In the genomic region with DNA sequence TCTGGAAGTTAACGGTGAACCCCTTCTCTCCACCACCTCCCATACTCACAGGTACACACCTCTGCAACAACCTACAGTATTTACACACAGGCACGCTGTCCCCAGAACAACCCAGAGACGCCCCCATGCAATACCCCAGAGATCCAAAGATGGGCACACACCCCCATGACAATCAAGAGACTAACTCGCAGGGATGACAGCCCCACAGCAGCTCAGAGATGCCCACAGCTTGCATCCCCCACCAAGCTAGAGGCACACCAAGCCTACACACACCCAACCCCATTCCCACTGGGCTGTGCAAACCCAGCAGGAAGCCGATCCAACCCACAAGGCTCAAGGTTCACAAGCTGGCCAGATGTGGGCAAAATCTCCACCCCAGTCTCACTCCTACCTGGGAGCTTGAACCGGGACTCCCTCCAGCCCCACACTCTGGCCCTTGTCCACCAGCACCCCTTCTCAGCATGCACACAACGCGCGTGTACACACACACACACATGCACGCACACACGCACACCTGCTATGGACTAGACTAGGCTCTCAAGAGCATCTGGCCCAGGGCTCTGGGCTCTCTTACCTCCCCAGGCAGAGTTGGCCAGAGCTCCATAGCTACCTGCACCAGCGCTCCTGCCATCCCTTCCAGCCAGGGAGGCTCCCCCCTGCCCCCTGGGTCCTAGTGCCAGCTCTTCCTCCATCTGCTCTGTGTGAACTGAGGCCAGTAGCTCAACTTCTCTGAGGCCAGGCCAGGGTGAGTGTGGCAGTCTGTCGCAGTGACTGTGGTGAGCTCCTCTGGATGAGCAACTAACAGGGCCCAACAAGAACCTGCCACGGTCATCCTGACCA, we compare ENCODE assay signal across 8 cellular contexts. TPM values are rescaled to one million over a fixed set of nuclear protein-coding genes. Genes with fewer than 3 reads are reported as not detected.
DNase-seq lines count a peak whose midpoint lies in the region; TF ChIP-seq lines count a peak whose summit lies in the region.

No MANE protein-coding gene starts in this region.

- no peaks in the 10 kb centered on the region for H3K9me3 Mint-ChIP-seq in activated CD4-positive, alpha-beta memory T cell treated with anti-CD3 and anti-CD28 coated beads, Interleukin-2, amount 10 ng/mL, durations not matched to agents 7 days and 5 days

- no peak for TF ChIP-seq EP300 in stomach (IDR thresholded peaks at IDR 0.05)

- no peak for TF ChIP-seq POLR2A in stomach (IDR thresholded peaks at IDR 0.05)

- peaks cover 12% of the 10 kb centered on the region for H3K4me1 Mint-ChIP-seq in activated CD4-positive, alpha-beta memory T cell treated with anti-CD3 and anti-CD28 coated beads, Interleukin-2, amount 10 ng/mL, durations not matched to agents 7 days and 5 days

- no peak overlapping the region for H3K9ac ChIP-seq in HUES48 (ENCODE audit: low read depth, low read length)

- TF ChIP-seq CTCF in stomach (IDR thresholded peaks at IDR 0.05), result no peak

- 23 to 32% (median 30%) methylated on average over 12 to 14 of the region's 14 CpGs for WGBS in stomach, 5 donors

- H3K27ac ChIP-seq in HUES48 (ENCODE audit: low read depth, low read length) (no peak overlapping the region), stomach (peak overlapping the region; percentile 90 to 96 (median 93))

- H3K4me3 Mint-ChIP-seq in activated CD4-positive, alpha-beta memory T cell treated with anti-CD3 and anti-CD28 coated beads, Interleukin-2, amount 10 ng/mL, durations not matched to agents 7 days and 5 days, result peak overlapping the region; percentile 72

- intact Hi-C loops in stomach (cut with DNase I; ENCODE audit: low total_unique reads), result no loop called here

- H3K36me3 ChIP-seq in HUES48 (ENCODE audit: control insufficient read depth, insufficient read depth, low read length) (no peaks in the 10 kb centered on the region), stomach (peaks cover 0 to 4% (median 0%) of the 10 kb centered on the region in 4 donors)

- peak overlapping the region; percentile 57 for H3K4me3 ChIP-seq in HUES48 (ENCODE audit: low read depth, low read length)
- H3K4me3 ChIP-seq in stomach, result peak overlapping the region; percentile 73 to 82 (median 76)

- H3K4me1 ChIP-seq in HUES48 (ENCODE audit: control insufficient read depth, insufficient read depth, low read length) (peaks cover 13% of the 10 kb centered on the region), stomach (peaks cover 46 to 88% (median 81%) of the 10 kb centered on the region in 4 donors)

- H3K27ac Mint-ChIP-seq in activated CD4-positive, alpha-beta memory T cell treated with anti-CD3 and anti-CD28 coated beads, Interleukin-2, amount 10 ng/mL, durations not matched to agents 7 days and 5 days, result no peak overlapping the region

- H3K9me3 ChIP-seq in HUES48 (ENCODE audit: control insufficient read depth, insufficient read depth, low read length) (no peaks in the 10 kb centered on the region), stomach (no peaks in the 10 kb centered on the region)

- H3K36me3 Mint-ChIP-seq in activated CD4-positive, alpha-beta memory T cell treated with anti-CD3 and anti-CD28 coated beads, Interleukin-2, amount 10 ng/mL, durations not matched to agents 7 days and 5 days (ENCODE audit: low read depth), result no peaks in the 10 kb centered on the region

- peak; percentile 95 for DNase-seq in DMS53 (lab: John Stamatoyannopoulos, UW)
- DNase-seq in activated CD4-positive, alpha-beta memory T cell treated with anti-CD3 and anti-CD28 coated beads, Interleukin-2, amount 10 ng/mL, durations not matched to agents 7 days and 5 days, result no peak
- peak; percentile 65 for DNase-seq in iPS-NIHi7 (ENCODE audit: extremely low spot score)
- DNase-seq in stomach, result peak; percentile 65
- no peak for DNase-seq in mucosa of gallbladder (ENCODE audit: low spot score)
- DNase-seq in NCI-H2227 (lab: John Stamatoyannopoulos, UW; ENCODE audit: unreplicated experiment), result no peak
- no peak for DNase-seq in AML-193 (lab: John Stamatoyannopoulos, UW)

- POLR2A ChIA-PET in activated CD4-positive, alpha-beta memory T cell treated with anti-CD3 and anti-CD28 coated beads, Interleukin-2, amount 10 ng/mL, durations not matched to agents 7 days and 5 days (lab: Charles Lee), result interaction anchor here (0.8 to 2.0 kb wide), 8 partner anchors 9 to 115 kb away, joined by 3 to 8 read pairs (median 3); a partner anchor contains a TSS

- H3K27me3 Mint-ChIP-seq in activated CD4-positive, alpha-beta memory T cell treated with anti-CD3 and anti-CD28 coated beads, Interleukin-2, amount 10 ng/mL, durations not matched to agents 7 days and 5 days, result peaks cover 11% of the 10 kb centered on the region

- peaks cover 8% of the 10 kb centered on the region for H3K27me3 ChIP-seq in HUES48 (ENCODE audit: control insufficient read depth, insufficient read depth, low read length)
- H3K27me3 ChIP-seq in stomach, result no peaks in the 10 kb centered on the region

- CTCF ChIA-PET in activated CD4-positive, alpha-beta memory T cell treated with anti-CD3 and anti-CD28 coated beads, Interleukin-2, amount 10 ng/mL, durations not matched to agents 7 days and 5 days (lab: Charles Lee), result interaction anchor here (0.9 to 3.4 kb wide), 6 partner anchors 12 to 360 kb away, joined by 3 to 12 read pairs (median 6); a partner anchor contains a TSS

RNA-seq across cellular contexts. Expression of a gene that starts 11.5 kb away (rescaled TPM):
- 10 to 100 TPM; 11.3 to 11.6 TPM for total RNA-seq in activated CD4-positive, alpha-beta memory T cell treated with anti-CD3 and anti-CD28 coated beads, Interleukin-2, amount 10 ng/mL, durations not matched to agents 7 days and 5 days
- 100 to 1,000 TPM; 125 to 895 (median 321) TPM for total RNA-seq in stomach
- 100 to 1,000 TPM; 310 to 950 (median 759) TPM for polyA plus RNA-seq in stomach
- 540 TPM for total RNA-seq in mucosa of gallbladder

RNA-seq across cellular contexts. Expression of a gene that starts 30.1 kb away (rescaled TPM):
- 100 to 1,000 TPM; 108 to 109 TPM for total RNA-seq in activated CD4-positive, alpha-beta memory T cell treated with anti-CD3 and anti-CD28 coated beads, Interleukin-2, amount 10 ng/mL, durations not matched to agents 7 days and 5 days
- 100 to 1,000 TPM in 3 of 5 donors, 10 to 100 TPM in 2; 61.9 to 201 (median 127) TPM for total RNA-seq in stomach
- polyA plus RNA-seq in stomach, result 10 to 100 TPM; 32.2 to 51.1 (median 38.2) TPM
- 129 TPM for total RNA-seq in mucosa of gallbladder

RNA-seq across cellular contexts. Expression of a gene that starts 31.9 kb away (rescaled TPM):
- total RNA-seq in activated CD4-positive, alpha-beta memory T cell treated with anti-CD3 and anti-CD28 coated beads, Interleukin-2, amount 10 ng/mL, durations not matched to agents 7 days and 5 days, result 100 to 1,000 TPM; 135 to 137 TPM
- total RNA-seq in stomach, result 100 to 1,000 TPM in 1 of 5 donors, 10 to 100 TPM in 4; 13.0 to 266 (median 40.3) TPM
- polyA plus RNA-seq in stomach, result 10 to 100 TPM; 15.4 to 67.0 (median 30.4) TPM
- total RNA-seq in mucosa of gallbladder, result 62.2 TPM

Comparison
In these comparisons a context has a peak if more than half of its experiments do, and no peak if none do; other contexts are left out.
1. DNase-seq: peak in DMS53 (single experiment), iPS-NIHi7 (single experiment) and stomach (single experiment); none in activated CD4-positive, alpha-beta memory T cell treated with anti-CD3 and anti-CD28 coated beads, Interleukin-2, amount 10 ng/mL, durations not matched to agents 7 days and 5 days (single experiment), mucosa of gallbladder (single experiment), NCI-H2227 (single experiment) and AML-193 (0 of 2).
2. RNA of a gene that starts 11.5 kb away (total RNA-seq): 540 TPM in mucosa of gallbladder (single experiment) and 125 to 895 TPM in stomach; 11.3 to 11.6 TPM in activated CD4-positive, alpha-beta memory T cell treated with anti-CD3 and anti-CD28 coated beads, Interleukin-2, amount 10 ng/mL, durations not matched to agents 7 days and 5 days; every median in the first group is over 4 times any median in the second.